7 cellular contexts compared by ENCODE assay signal in the genomic region with DNA sequence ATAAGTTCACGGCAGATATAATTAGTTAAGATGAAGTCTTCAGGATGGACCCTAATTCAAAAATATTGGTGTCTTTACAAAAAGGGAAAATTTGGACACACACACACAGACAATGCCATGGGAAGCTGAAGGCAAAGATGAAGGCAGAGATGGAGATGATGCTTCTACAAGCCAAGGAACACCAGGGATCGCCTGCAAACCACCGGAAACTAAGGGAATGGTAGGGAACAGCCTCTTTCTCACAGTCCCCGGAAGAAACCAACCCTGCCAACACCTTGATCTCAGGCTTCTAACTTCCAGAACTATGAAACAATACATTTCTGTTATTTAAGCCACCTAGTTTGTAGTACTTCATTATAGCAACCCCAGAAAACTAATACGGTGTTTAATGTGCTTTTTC. TPM values are rescaled to one million over a fixed set of nuclear protein-coding genes. Genes with fewer than 3 reads are reported as not detected.
"Had no signal": no experiment of that assay in that cellular context is flagged by ENCODE, and none has a peak within 500 bp of the region (broad histone marks: within the 10 kb centered on the region; RNA-seq: fewer than 3 reads in every experiment).

No MANE protein-coding gene starts in this region.

- FAIRE-seq: GM12878, GM12891, GM12892, GM18507, GM19239 had no signal

- H3K4me3 ChIP-seq: GM12878 had no signal

- DNase-seq: GDM1, GF-D8 had no signal

- ATAC-seq: GM12878 had no signal

RNA-seq across cellular contexts. Expression of gene SERTAD4, which starts 15.1 kb away (rescaled TPM):
- total RNA-seq: GM12878 had no signal
- polyA plus RNA-seq: GM12878 had no signal
